ENCODE assay signal across 16 cellular contexts in the genomic region with DNA sequence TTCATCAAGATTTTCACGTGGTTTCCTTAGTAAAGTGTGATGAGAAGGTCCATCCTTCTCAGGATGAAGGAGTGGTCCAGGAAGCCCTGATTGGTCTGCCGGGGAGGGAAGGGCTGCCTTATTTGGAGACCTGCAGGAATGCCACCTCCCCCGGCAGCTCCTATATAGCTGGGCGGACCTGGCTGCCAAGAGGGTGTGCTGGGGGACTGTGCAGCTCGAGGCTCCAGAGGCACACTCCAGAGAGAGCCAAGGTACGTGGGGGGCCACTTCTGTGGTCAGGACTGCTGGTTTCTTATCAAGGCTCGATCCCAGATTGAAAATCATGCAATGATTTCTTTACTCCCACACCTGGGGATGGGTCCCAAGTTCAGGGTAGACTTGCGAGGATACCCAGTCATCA. TPM values are rescaled to one million over a fixed set of nuclear protein-coding genes. Genes with fewer than 3 reads are reported as not detected.
DNase-seq lines count a peak whose midpoint lies in the region; ATAC-seq and TF ChIP-seq lines count a peak whose summit lies in the region.
"Had no signal": no experiment of that assay in that cellular context is flagged by ENCODE, and none has a peak within 500 bp of the region (broad histone marks: within the 10 kb centered on the region; RNA-seq: fewer than 3 reads in every experiment).

Gene PRND (plus strand): TSS at position 191 of the 400 bp plus-strand sequence. CDS start 2,643 bp downstream, outside the sequence.

- peak within 1 kb of the TSS; percentile 46 for H3K4me2 ChIP-seq in HCT116 (ENCODE audit: low read length)

- no TSS peak for BruUV-seq in HCT116 (replicated peaks; lab: Mats Ljungman, UMichigan)

- no peak within 1 kb of the TSS for H3K4me3 ChIP-seq in HCT116 (replicated peaks in 1 of 2; ENCODE audit: low read depth in 1 of 2, low read length in 2 of 2)
- H3K4me3 ChIP-seq in subcutaneous abdominal adipose tissue (ENCODE audit: low read depth in 1 of 5, low read length in 5 of 5) = peak within 1 kb of the TSS in 3 of 5 donors; percentile 16 to 33 (median 17)
- H3K4me3 ChIP-seq: thoracic aorta had no signal

- CTCF ChIA-PET in HCT116 (lab: Charles Lee) = interaction anchor here (1.3 to 5.1 kb wide), 3 partner anchors 15 to 116 kb away, joined by 3 to 50 read pairs (median 5); no protein-coding TSS in a partner anchor

- DNase-seq in HCT116 (ENCODE audit: low read depth, low spot score) (no peak), T-helper 17 cell (no peak), memory B cell (ENCODE audit: low spot score in 2 of 2) (no peak), NCI-H1436 (lab: John Stamatoyannopoulos, UW) (no peak), NCI-H146 (lab: John Stamatoyannopoulos, UW) (no peak), H4 (ENCODE audit: low spot score) (no peak)
- DNase-seq: activated CD4-positive, alpha-beta T cell treated with anti-CD3 and anti-CD28 coated beads, Interleukin-2, amount 50 U/mL, for 4 hours; activated effector memory CD4-positive, alpha-beta T cell treated with anti-CD3 and anti-CD28 coated beads, Interleukin-2, amount 50 U/mL, for 16 hours; heart right ventricle; NCI-H226 had no signal

- H3K4me1 Mint-ChIP-seq in T-helper 17 cell (peaks cover 10% of the 10 kb centered on the region), memory B cell (peaks cover 26% of the 10 kb centered on the region)

- H3K27me3 Mint-ChIP-seq in T-helper 17 cell (peaks cover 4% of the 10 kb centered on the region), memory B cell (no peaks in the 10 kb centered on the region)

- no peaks in the 10 kb centered on the region for H3K36me3 ChIP-seq in HCT116 (ENCODE audit: control insufficient read depth in 1 of 2, insufficient read depth in 2 of 2, low read length in 2 of 2)
- no peaks in the 10 kb centered on the region for H3K36me3 ChIP-seq in subcutaneous abdominal adipose tissue (ENCODE audit: control insufficient read depth in 5 of 5, insufficient read depth in 5 of 5, low read length in 5 of 5)
- H3K36me3 ChIP-seq: heart right ventricle, thoracic aorta had no signal

- RAD21 ChIA-PET in HCT116 (lab: Charles Lee; ENCODE audit: low non-redundant PET in 1 of 2, low total read pairs in 2 of 2, uncharacterized antibody in 2 of 2, unreplicated experiment in 2 of 2) = no interaction called here

- no peaks in the 10 kb centered on the region for H4K20me1 ChIP-seq in HCT116 (ENCODE audit: insufficient read depth)

- peak within 1 kb of the TSS; percentile 57 for H3K4me3 Mint-ChIP-seq in T-helper 17 cell
- H3K4me3 Mint-ChIP-seq in memory B cell = peak within 1 kb of the TSS; percentile 59

- peak within 1 kb of the TSS; percentile 70 for H3K27ac Mint-ChIP-seq in T-helper 17 cell
- H3K27ac Mint-ChIP-seq in memory B cell = peak within 1 kb of the TSS; percentile 98

- intact Hi-C loops in HCT116 (cut with micrococcal nuclease) = loop anchor here (2.0 kb wide), 1 partner anchor 613 kb away; no protein-coding TSS in a partner anchor

- POLR2A ChIA-PET in HCT116 (lab: Charles Lee) = no interaction called here

- no peaks in the 10 kb centered on the region for H3K9me2 ChIP-seq in HCT116 (ENCODE audit: insufficient read depth)

- no peaks in the 10 kb centered on the region for H3K9me3 Mint-ChIP-seq in memory B cell

- no peak for ATAC-seq in HCT116
- ATAC-seq in T-helper 17 cell = no peak
- no peak for ATAC-seq in memory B cell (ENCODE audit: low read depth)
- no peak for ATAC-seq in esophagus mucosa

- H3K4me1 ChIP-seq in HCT116 (ENCODE audit: control insufficient read depth in 1 of 2, insufficient read depth in 2 of 2, low read length in 2 of 2) (peaks cover 0 to 7% of the 10 kb centered on the region in 2 experiments; a peak in 1 of 4 replicates), subcutaneous abdominal adipose tissue (ENCODE audit: control insufficient read depth in 5 of 5, insufficient read depth in 5 of 5, low read length in 5 of 5) (peaks cover 3 to 16% (median 15%) of the 10 kb centered on the region in 5 donors)

- peak within 1 kb of the TSS; percentile 81 for H2AFZ ChIP-seq in HCT116 (ENCODE audit: low read depth, low read length, poor library complexity, severe bottlenecking)

- H3K36me3 Mint-ChIP-seq in T-helper 17 cell (ENCODE audit: low read depth) = no peaks in the 10 kb centered on the region
- peaks cover 2% of the 10 kb centered on the region for H3K36me3 Mint-ChIP-seq in memory B cell

- TF ChIP-seq RAD21 in HCT116 (IDR thresholded peaks at IDR 0.05; ENCODE audit: low read depth) = no peak

- no peak within 1 kb of the TSS for H3K9ac ChIP-seq in HCT116 (ENCODE audit: low read length)
- H3K9ac ChIP-seq in subcutaneous abdominal adipose tissue (ENCODE audit: low read length in 5 of 5) = no peak within 1 kb of the TSS

- H3K27me3 ChIP-seq in HCT116 (ENCODE audit: insufficient read depth, low read length) (no peaks in the 10 kb centered on the region), subcutaneous abdominal adipose tissue (ENCODE audit: control insufficient read depth in 5 of 5, insufficient read depth in 4 of 5, low read length in 5 of 5) (no peaks in the 10 kb centered on the region)
- H3K27me3 ChIP-seq: heart right ventricle had no signal

- H3K27ac ChIP-seq in HCT116 (ENCODE audit: low read depth, low read length) (no peak within 1 kb of the TSS), subcutaneous abdominal adipose tissue (ENCODE audit: low read depth, low read length) (no peak within 1 kb of the TSS)

- H3K9me3 ChIP-seq in HCT116 (ENCODE audit: control insufficient read depth in 1 of 2, insufficient read depth in 1 of 2, low read depth in 1 of 2, low read length in 2 of 2) = no peaks in the 10 kb centered on the region
- H3K9me3 ChIP-seq in T-helper 17 cell (ENCODE audit: control insufficient read depth, low read length, poor library complexity, severe bottlenecking) = no peaks in the 10 kb centered on the region
- no peaks in the 10 kb centered on the region for H3K9me3 ChIP-seq in subcutaneous abdominal adipose tissue (ENCODE audit: control insufficient read depth in 5 of 5, low read length in 5 of 5)
- H3K9me3 ChIP-seq: thoracic aorta had no signal

- no peak for TF ChIP-seq POLR2A in HCT116 (IDR thresholded peaks at IDR 0.05; ENCODE audit: borderline replicate concordance, extremely low read depth, insufficient read depth, insufficient read length)

- H3K79me2 ChIP-seq in HCT116 (ENCODE audit: insufficient read depth, low read length) = no peaks in the 10 kb centered on the region

- no peak for TF ChIP-seq CTCF in HCT116 (IDR thresholded peaks at IDR 0.05 in 2 of 3, conservative IDR thresholded peaks at IDR 0.05 in 1 of 3; ENCODE audit: borderline replicate concordance in 1 of 3, insufficient read depth in 1 of 3, low read depth in 2 of 3, low read length in 2 of 3)

TF ChIP-seq in HCT116, 20 proteins besides CTCF, POLR2A, EP300 and RAD21:
- no peak for TF ChIP-seq POLR2AphosphoS5 (IDR thresholded peaks at IDR 0.05; ENCODE audit: low read depth, low read length)
- TF ChIP-seq YY1 (IDR thresholded peaks at IDR 0.05; ENCODE audit: extremely low read depth, insufficient replicate concordance, low read depth, low read length) = no peak

RNA-seq across cellular contexts. Expression of gene PRND, which starts in this region (rescaled TPM):
- total RNA-seq in HCT116 (2021; ENCODE audit: unreplicated experiment) (not detected), T-helper 17 cell (not detected), esophagus mucosa (not detected)
- polyA plus RNA-seq in HCT116 (2012) = 0.02 TPM in 1 of 2 replicates, not detected in the other
- total RNA-seq in H4 (2014; rRNA removed; shearing (Covaris generic)) = 0.02 TPM in 1 of 2 replicates, not detected in the other
- total RNA-seq: M059J; renal cortical epithelial cell; T-helper 2 cell treated with Interferon-gamma antibody and Interleukin-4, amounts not matched to agents 100 ng/mL and 5 ng/mL, for 36 hours; thoracic aorta had no signal
- polyA plus RNA-seq: heart right ventricle had no signal

Comparison
In these comparisons a context has a peak if more than half of its experiments do, and no peak if none do; other contexts are left out.
1. H3K4me3 ChIP-seq: peak in subcutaneous abdominal adipose tissue (3 of 5); none in HCT116 (0 of 2).